In genomic region chr1:46547481-46548383, GRCh38 we compare ENCODE assay signal across 1 cellular context.
A peak's percentile ranks its signal among the peaks of the same experiment; 100 is the strongest.
TF ChIP-seq lines count a peak whose summit lies in the region.

No MANE protein-coding gene starts in this region.

TF ChIP-seq in SK-N-SH, 30 proteins besides CTCF, POLR2A, EP300 and RAD21 (continued from another document):
- TF ChIP-seq SMC3 (IDR thresholded peaks at IDR 0.05; ENCODE audit: low read depth, low read length), result peak; percentile 51
- TF ChIP-seq REST (IDR thresholded peaks at IDR 0.05; ENCODE audit: low read depth, low read length), result no peak
